1 cellular context compared by ENCODE assay signal in the genomic region with DNA sequence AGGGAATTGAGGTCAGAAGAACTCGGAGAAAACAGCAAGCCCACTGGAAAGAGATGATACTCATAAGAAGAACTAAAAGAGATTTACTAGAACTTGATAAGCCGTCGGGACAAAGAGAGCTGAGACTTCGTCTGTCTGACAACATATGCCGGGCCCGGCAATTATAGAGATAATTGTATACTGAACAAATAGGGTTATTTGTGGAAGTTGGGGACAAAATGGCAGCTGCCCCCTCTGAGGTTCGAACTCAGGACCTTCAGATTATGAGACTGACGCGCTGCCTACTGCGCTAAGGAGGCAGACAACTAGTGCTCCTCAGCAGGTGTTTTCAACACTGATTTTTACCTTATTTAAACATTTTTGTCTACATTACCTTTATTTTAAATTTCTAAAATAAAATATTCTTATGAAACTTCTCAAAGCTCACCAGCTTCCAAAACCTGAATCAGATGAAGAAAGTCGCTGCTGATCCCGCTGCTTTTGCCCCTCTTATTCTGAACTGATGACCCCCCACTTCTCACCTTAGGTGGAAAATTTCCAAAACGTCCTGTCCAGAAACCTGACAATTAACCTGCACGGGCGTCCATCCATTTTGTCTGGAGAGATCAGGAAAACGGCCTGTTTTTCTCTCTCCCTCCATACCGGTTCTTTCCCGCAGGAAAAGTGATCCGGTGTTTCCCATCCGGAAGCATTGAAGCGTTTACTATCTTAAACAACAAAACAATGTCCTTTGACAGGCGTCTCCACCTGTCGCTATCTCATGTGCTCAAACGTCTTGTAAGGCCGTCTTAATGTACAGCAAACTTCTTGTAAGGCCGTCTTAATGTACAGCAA.
TF ChIP-seq lines count a peak whose summit lies in the region.

No MANE protein-coding gene starts in this region.

TF ChIP-seq in HepG2, 621 proteins besides CTCF, POLR2A, EP300 and RAD21 (continued from another document and continues in another):
- TF ChIP-seq ZBTB10 (CRISPR knock-in tag; IDR thresholded peaks at IDR 0.05; ENCODE audit: borderline replicate concordance) = no peak
- TF ChIP-seq HES4 (CRISPR knock-in tag; IDR thresholded peaks at IDR 0.05; ENCODE audit: borderline replicate concordance) = no peak
- TF ChIP-seq POGK (CRISPR knock-in tag; conservative IDR thresholded peaks at IDR 0.05) = no peak
- TF ChIP-seq, protein P1, sequence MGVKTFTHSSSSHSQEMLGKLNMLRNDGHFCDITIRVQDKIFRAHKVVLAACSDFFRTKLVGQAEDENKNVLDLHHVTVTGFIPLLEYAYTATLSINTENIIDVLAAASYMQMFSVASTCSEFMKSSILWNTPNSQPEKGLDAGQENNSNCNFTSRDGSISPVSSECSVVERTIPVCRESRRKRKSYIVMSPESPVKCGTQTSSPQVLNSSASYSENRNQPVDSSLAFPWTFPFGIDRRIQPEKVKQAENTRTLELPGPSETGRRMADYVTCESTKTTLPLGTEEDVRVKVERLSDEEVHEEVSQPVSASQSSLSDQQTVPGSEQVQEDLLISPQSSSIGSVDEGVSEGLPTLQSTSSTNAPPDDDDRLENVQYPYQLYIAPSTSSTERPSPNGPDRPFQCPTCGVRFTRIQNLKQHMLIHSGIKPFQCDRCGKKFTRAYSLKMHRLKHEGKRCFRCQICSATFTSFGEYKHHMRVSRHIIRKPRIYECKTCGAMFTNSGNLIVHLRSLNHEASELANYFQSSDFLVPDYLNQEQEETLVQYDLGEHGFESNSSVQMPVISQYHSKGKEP (CRISPR knock-in tag; IDR thresholded peaks at IDR 0.05) = no peak
- TF ChIP-seq GATAD1 (CRISPR knock-in tag; IDR thresholded peaks at IDR 0.05) = no peak
- TF ChIP-seq MAZ (IDR thresholded peaks at IDR 0.05; ENCODE audit: borderline replicate concordance, low read depth, low read length) = no peak
- no peak for TF ChIP-seq MAZ (CRISPR knock-in tag; IDR thresholded peaks at IDR 0.05; ENCODE audit: low read depth)
- TF ChIP-seq, protein P2, sequence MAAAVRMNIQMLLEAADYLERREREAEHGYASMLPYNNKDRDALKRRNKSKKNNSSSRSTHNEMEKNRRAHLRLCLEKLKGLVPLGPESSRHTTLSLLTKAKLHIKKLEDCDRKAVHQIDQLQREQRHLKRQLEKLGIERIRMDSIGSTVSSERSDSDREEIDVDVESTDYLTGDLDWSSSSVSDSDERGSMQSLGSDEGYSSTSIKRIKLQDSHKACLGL (CRISPR knock-in tag; IDR thresholded peaks at IDR 0.05) = no peak
- no peak for TF ChIP-seq SOX6 (IDR thresholded peaks at IDR 0.05)
- peak; percentile 35; the same call in 1 of the 2 replicates for TF ChIP-seq SOX6 (CRISPR knock-in tag; IDR thresholded peaks at IDR 0.05)
- TF ChIP-seq ZNF781 (CRISPR knock-in tag; IDR thresholded peaks at IDR 0.05; ENCODE audit: borderline replicate concordance, not compliant biosample characterization) = no peak
- TF ChIP-seq ZNF567 (CRISPR knock-in tag; IDR thresholded peaks at IDR 0.05; ENCODE audit: borderline replicate concordance) = no peak
- TF ChIP-seq ZNF460 (CRISPR knock-in tag; IDR thresholded peaks at IDR 0.05; ENCODE audit: borderline replicate concordance) = no peak
- TF ChIP-seq ZNF776 (CRISPR knock-in tag; IDR thresholded peaks at IDR 0.05) = no peak
- no peak for TF ChIP-seq MTF1 (CRISPR knock-in tag; IDR thresholded peaks at IDR 0.05)
- peak; percentile 67; the same call in 1 of the 2 replicates for TF ChIP-seq SIX1 (CRISPR knock-in tag; IDR thresholded peaks at IDR 0.05; ENCODE audit: borderline replicate concordance)
- TF ChIP-seq, protein P3, sequence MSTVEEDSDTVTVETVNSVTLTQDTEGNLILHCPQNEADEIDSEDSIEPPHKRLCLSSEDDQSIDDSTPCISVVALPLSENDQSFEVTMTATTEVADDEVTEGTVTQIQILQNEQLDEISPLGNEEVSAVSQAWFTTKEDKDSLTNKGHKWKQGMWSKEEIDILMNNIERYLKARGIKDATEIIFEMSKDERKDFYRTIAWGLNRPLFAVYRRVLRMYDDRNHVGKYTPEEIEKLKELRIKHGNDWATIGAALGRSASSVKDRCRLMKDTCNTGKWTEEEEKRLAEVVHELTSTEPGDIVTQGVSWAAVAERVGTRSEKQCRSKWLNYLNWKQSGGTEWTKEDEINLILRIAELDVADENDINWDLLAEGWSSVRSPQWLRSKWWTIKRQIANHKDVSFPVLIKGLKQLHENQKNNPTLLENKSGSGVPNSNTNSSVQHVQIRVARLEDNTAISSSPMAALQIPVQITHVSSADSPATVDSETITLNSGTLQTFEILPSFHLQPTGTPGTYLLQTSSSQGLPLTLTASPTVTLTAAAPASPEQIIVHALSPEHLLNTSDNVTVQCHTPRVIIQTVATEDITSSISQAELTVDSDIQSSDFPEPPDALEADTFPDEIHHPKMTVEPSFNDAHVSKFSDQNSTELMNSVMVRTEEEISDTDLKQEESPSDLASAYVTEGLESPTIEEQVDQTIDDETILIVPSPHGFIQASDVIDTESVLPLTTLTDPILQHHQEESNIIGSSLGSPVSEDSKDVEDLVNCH (CRISPR knock-in tag; IDR thresholded peaks at IDR 0.05) = no peak
- TF ChIP-seq XBP1 (CRISPR knock-in tag; IDR thresholded peaks at IDR 0.05) = no peak
- TF ChIP-seq JUND (CRISPR knock-in tag; IDR thresholded peaks at IDR 0.05) = no peak
- no peak for TF ChIP-seq ZNF891 (CRISPR knock-in tag; IDR thresholded peaks at IDR 0.05)
- TF ChIP-seq ZNF878 (CRISPR knock-in tag; IDR thresholded peaks at IDR 0.05) = no peak; the same call in 1 of the 2 replicates
- TF ChIP-seq ZFP82 (CRISPR knock-in tag; IDR thresholded peaks at IDR 0.05; ENCODE audit: borderline replicate concordance) = no peak
- 0 out of 3 replicates have a peak, but pooled peaks have one; percentile 19 for TF ChIP-seq MXI1 (IDR thresholded peaks at IDR 0.05; ENCODE audit: borderline replicate concordance, low read depth, low read length)
- no peak for TF ChIP-seq ZIK1 (CRISPR knock-in tag; IDR thresholded peaks at IDR 0.05; ENCODE audit: borderline replicate concordance, low read depth)
- TF ChIP-seq CHCHD3 (CRISPR knock-in tag; IDR thresholded peaks at IDR 0.05) = no peak
- TF ChIP-seq RNF2 (conservative IDR thresholded peaks at IDR 0.05; ENCODE audit: low read depth) = no peak
- TF ChIP-seq ZFP1 (CRISPR knock-in tag; IDR thresholded peaks at IDR 0.05) = peak; percentile 64; the same call in 1 of the 2 replicates
- TF ChIP-seq ZNF253 (CRISPR knock-in tag; IDR thresholded peaks at IDR 0.05; ENCODE audit: borderline replicate concordance) = no peak
- TF ChIP-seq ELK4 (CRISPR knock-in tag; IDR thresholded peaks at IDR 0.05; ENCODE audit: borderline replicate concordance) = no peak
- no peak; the same call in 1 of the 2 replicates for TF ChIP-seq ZNF136 (CRISPR knock-in tag; IDR thresholded peaks at IDR 0.05; ENCODE audit: low read depth)
- TF ChIP-seq, protein P4, sequence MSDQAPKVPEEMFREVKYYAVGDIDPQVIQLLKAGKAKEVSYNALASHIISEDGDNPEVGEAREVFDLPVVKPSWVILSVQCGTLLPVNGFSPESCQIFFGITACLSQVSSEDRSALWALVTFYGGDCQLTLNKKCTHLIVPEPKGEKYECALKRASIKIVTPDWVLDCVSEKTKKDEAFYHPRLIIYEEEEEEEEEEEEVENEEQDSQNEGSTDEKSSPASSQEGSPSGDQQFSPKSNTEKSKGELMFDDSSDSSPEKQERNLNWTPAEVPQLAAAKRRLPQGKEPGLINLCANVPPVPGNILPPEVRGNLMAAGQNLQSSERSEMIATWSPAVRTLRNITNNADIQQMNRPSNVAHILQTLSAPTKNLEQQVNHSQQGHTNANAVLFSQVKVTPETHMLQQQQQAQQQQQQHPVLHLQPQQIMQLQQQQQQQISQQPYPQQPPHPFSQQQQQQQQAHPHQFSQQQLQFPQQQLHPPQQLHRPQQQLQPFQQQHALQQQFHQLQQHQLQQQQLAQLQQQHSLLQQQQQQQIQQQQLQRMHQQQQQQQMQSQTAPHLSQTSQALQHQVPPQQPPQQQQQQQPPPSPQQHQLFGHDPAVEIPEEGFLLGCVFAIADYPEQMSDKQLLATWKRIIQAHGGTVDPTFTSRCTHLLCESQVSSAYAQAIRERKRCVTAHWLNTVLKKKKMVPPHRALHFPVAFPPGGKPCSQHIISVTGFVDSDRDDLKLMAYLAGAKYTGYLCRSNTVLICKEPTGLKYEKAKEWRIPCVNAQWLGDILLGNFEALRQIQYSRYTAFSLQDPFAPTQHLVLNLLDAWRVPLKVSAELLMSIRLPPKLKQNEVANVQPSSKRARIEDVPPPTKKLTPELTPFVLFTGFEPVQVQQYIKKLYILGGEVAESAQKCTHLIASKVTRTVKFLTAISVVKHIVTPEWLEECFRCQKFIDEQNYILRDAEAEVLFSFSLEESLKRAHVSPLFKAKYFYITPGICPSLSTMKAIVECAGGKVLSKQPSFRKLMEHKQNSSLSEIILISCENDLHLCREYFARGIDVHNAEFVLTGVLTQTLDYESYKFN (CRISPR knock-in tag; conservative IDR thresholded peaks at IDR 0.05) = no peak
- peak; percentile 84 for TF ChIP-seq IRF2 (CRISPR knock-in tag; IDR thresholded peaks at IDR 0.05)
- no peak for TF ChIP-seq ZFP41 (CRISPR knock-in tag; IDR thresholded peaks at IDR 0.05; ENCODE audit: borderline replicate concordance)
- no peak for TF ChIP-seq MED8 (CRISPR knock-in tag; IDR thresholded peaks at IDR 0.05; ENCODE audit: insufficient replicate concordance)
- TF ChIP-seq NPAS2 (CRISPR knock-in tag; IDR thresholded peaks at IDR 0.05; ENCODE audit: borderline replicate concordance) = no peak
- peak; percentile 79; the same call in 1 of the 2 replicates for TF ChIP-seq HOXD1 (CRISPR knock-in tag; IDR thresholded peaks at IDR 0.05)
- TF ChIP-seq PRDM4 (CRISPR knock-in tag; IDR thresholded peaks at IDR 0.05; ENCODE audit: borderline replicate concordance) = 0 out of 2 replicates have a peak, but pooled peaks have one; percentile 22
- no peak for TF ChIP-seq HNF4G (IDR thresholded peaks at IDR 0.05; ENCODE audit: borderline replicate concordance, low read depth, low read length)
- TF ChIP-seq HNF4G (CRISPR knock-in tag; IDR thresholded peaks at IDR 0.05; ENCODE audit: borderline replicate concordance, low read depth) = no peak
